1 cellular context compared by ENCODE assay signal in the genomic region with DNA sequence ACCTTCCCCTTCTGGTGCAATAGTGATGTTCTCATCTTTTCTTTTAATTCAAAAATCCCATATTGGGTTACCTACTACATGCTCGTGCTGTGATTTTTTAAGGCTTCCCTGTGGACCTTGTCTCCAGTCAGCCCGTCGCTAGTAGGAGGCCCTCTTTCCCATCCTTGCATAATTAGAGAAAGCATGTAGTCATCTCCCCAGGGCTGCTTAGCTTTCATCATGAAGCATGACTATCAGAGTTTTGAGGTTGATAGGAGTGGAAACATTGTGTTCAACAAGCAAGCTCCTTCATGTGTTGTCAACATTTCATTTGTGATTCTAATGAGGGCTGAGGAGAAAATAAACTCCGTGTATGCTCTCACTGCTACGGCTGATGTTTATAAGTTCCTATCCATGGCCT.
TF ChIP-seq lines count a peak whose summit lies in the region.

No MANE protein-coding gene starts in this region.

TF ChIP-seq in GM23338, 12 proteins besides CTCF, POLR2A, EP300 and RAD21 (continued from another document):
- TF ChIP-seq, protein P1, sequence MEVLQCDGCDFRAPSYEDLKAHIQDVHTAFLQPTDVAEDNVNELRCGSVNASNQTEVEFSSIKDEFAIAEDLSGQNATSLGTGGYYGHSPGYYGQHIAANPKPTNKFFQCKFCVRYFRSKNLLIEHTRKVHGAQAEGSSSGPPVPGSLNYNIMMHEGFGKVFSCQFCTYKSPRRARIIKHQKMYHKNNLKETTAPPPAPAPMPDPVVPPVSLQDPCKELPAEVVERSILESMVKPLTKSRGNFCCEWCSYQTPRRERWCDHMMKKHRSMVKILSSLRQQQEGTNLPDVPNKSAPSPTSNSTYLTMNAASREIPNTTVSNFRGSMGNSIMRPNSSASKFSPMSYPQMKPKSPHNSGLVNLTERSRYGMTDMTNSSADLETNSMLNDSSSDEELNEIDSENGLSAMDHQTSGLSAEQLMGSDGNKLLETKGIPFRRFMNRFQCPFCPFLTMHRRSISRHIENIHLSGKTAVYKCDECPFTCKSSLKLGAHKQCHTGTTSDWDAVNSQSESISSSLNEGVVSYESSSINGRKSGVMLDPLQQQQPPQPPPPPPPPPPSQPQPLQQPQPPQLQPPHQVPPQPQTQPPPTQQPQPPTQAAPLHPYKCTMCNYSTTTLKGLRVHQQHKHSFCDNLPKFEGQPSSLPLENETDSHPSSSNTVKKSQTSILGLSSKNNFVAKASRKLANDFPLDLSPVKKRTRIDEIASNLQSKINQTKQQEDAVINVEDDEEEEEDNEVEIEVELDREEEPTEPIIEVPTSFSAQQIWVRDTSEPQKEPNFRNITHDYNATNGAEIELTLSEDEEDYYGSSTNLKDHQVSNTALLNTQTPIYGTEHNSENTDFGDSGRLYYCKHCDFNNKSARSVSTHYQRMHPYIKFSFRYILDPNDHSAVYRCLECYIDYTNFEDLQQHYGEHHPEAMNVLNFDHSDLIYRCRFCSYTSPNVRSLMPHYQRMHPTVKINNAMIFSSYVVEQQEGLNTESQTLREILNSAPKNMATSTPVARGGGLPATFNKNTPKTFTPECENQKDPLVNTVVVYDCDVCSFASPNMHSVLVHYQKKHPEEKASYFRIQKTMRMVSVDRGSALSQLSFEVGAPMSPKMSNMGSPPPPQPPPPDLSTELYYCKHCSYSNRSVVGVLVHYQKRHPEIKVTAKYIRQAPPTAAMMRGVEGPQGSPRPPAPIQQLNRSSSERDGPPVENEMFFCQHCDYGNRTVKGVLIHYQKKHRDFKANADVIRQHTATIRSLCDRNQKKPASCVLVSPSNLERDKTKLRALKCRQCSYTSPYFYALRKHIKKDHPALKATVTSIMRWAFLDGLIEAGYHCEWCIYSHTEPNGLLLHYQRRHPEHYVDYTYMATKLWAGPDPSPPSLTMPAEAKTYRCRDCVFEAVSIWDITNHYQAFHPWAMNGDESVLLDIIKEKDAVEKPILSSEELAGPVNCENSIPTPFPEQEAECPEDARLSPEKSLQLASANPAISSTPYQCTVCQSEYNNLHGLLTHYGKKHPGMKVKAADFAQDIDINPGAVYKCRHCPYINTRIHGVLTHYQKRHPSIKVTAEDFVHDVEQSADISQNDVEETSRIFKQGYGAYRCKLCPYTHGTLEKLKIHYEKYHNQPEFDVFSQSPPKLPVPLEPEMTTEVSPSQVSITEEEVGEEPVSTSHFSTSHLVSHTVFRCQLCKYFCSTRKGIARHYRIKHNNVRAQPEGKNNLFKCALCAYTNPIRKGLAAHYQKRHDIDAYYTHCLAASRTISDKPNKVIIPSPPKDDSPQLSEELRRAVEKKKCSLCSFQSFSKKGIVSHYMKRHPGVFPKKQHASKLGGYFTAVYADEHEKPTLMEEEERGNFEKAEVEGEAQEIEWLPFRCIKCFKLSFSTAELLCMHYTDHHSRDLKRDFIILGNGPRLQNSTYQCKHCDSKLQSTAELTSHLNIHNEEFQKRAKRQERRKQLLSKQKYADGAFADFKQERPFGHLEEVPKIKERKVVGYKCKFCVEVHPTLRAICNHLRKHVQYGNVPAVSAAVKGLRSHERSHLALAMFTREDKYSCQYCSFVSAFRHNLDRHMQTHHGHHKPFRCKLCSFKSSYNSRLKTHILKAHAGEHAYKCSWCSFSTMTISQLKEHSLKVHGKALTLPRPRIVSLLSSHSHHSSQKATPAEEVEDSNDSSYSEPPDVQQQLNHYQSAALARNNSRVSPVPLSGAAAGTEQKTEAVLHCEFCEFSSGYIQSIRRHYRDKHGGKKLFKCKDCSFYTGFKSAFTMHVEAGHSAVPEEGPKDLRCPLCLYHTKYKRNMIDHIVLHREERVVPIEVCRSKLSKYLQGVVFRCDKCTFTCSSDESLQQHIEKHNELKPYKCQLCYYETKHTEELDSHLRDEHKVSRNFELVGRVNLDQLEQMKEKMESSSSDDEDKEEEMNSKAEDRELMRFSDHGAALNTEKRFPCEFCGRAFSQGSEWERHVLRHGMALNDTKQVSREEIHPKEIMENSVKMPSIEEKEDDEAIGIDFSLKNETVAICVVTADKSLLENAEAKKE (CRISPR knock-in tag; IDR thresholded peaks at IDR 0.05) = no peak
- no peak for TF ChIP-seq NANOG (IDR thresholded peaks at IDR 0.05; ENCODE audit: borderline replicate concordance)
- no peak for TF ChIP-seq STAT1 (IDR thresholded peaks at IDR 0.05; ENCODE audit: unreplicated experiment)
- no peak for TF ChIP-seq JUNB (IDR thresholded peaks at IDR 0.05; ENCODE audit: unreplicated experiment)
- TF ChIP-seq ZNF114 (CRISPR knock-in tag; IDR thresholded peaks at IDR 0.05) = no peak
- TF ChIP-seq EZH2 (IDR thresholded peaks at IDR 0.05; ENCODE audit: low read depth, unreplicated experiment) = no peak
- no peak for TF ChIP-seq EZH2phosphoT487 (IDR thresholded peaks at IDR 0.05; ENCODE audit: unreplicated experiment)
- no peak for TF ChIP-seq POLR2AphosphoS5 (IDR thresholded peaks at IDR 0.05; ENCODE audit: low read depth)
- no peak for TF ChIP-seq CREB1 (CRISPR knock-in tag; IDR thresholded peaks at IDR 0.05; ENCODE audit: low read depth)
TF ChIP-seq in GM23338: peak in this region for 0.
